12 cellular contexts compared by ENCODE assay signal in genomic region chr6:160950507-160950906, GRCh38. TPM values are rescaled to one million over a fixed set of nuclear protein-coding genes. Genes with fewer than 3 reads are reported as not detected.
DNase-seq lines count a peak whose midpoint lies in the region; ATAC-seq, FAIRE-seq and TF ChIP-seq lines count a peak whose summit lies in the region.
"Had no signal": no experiment of that assay in that cellular context is flagged by ENCODE, and none has a peak within 500 bp of the region (broad histone marks: within the 10 kb centered on the region; RNA-seq: fewer than 3 reads in every experiment).

No MANE protein-coding gene starts in this region.

- TF ChIP-seq CTCF in breast epithelium (IDR thresholded peaks at IDR 0.05) (no peak), keratinocyte (optimal IDR thresholded peaks at IDR 0.05 in 1 of 3, IDR thresholded peaks at IDR 0.05 in 1 of 3, conservative IDR thresholded peaks at IDR 0.05 in 1 of 3; ENCODE audit: extremely low read depth in 1 of 3, insufficient read depth in 2 of 3, low read length in 3 of 3) (no peak), tibial artery (IDR thresholded peaks at IDR 0.05) (no peak)

- H3K36me3 ChIP-seq in breast epithelium (no peaks in the 10 kb centered on the region), keratinocyte (ENCODE audit: control insufficient read depth in 2 of 2, extremely low read depth in 1 of 2, insufficient read depth in 2 of 2, low read length in 2 of 2) (no peaks in the 10 kb centered on the region), tibial artery (no peaks in the 10 kb centered on the region)

- H3K4me3 ChIP-seq in breast epithelium (no peak overlapping the region), keratinocyte (ENCODE audit: control insufficient read depth in 2 of 3, extremely low read depth in 1 of 3, insufficient read depth in 2 of 3, low read depth in 1 of 3, low read length in 3 of 3) (no peak overlapping the region), tibial artery (peak overlapping the region in 1 of 2 donors; percentile 7)

- ATAC-seq in GM19035 (IDR thresholded peaks at IDR 0.05; ENCODE audit: unreplicated experiment) = no peak

- no peaks in the 10 kb centered on the region for H3K9me1 ChIP-seq in keratinocyte (ENCODE audit: control insufficient read depth, extremely low read depth, insufficient read depth, low read length)

- peak; percentile 85 for FAIRE-seq in keratinocyte (lab: Jason Lieb, UNC)
- FAIRE-seq: small intestine had no signal

- TF ChIP-seq POLR2A in breast epithelium (IDR thresholded peaks at IDR 0.05) = no peak

- intact Hi-C loops in breast epithelium (cut with DNase I; ENCODE audit: low total_unique reads) (no loop called here), tibial artery (cut with DNase I; ENCODE audit: low total_unique reads) (no loop called here)

- in situ Hi-C loops in G401 (cut with HindIII; ENCODE audit: low sequenced_read_pairs) = no loop called here

- peak overlapping the region; percentile 54 for H3K4me2 ChIP-seq in keratinocyte (ENCODE audit: control insufficient read depth, extremely low read depth, insufficient read depth, low read depth, low read length)
- H3K4me2 ChIP-seq: KMS-11 had no signal

- no peaks in the 10 kb centered on the region for H3K9me3 ChIP-seq in breast epithelium
- H3K9me3 ChIP-seq in keratinocyte (ENCODE audit: control insufficient read depth, low read depth, low read length) = no peaks in the 10 kb centered on the region
- H3K9me3 ChIP-seq in tibial artery = no peaks in the 10 kb centered on the region

- H3K9ac ChIP-seq in keratinocyte (ENCODE audit: control insufficient read depth, extremely low read depth, insufficient read depth, low read length) = peak overlapping the region; percentile 63
- H3K9ac ChIP-seq: KMS-11 had no signal

- H3K27me3 ChIP-seq in breast epithelium (no peaks in the 10 kb centered on the region), keratinocyte (ENCODE audit: control insufficient read depth, extremely low read depth, insufficient read depth, low read length) (no peaks in the 10 kb centered on the region), tibial artery (no peaks in the 10 kb centered on the region)

- H3K79me2 ChIP-seq in keratinocyte (ENCODE audit: control insufficient read depth, insufficient read depth, low read length) = no peaks in the 10 kb centered on the region

- no peak overlapping the region for H2AFZ ChIP-seq in keratinocyte (ENCODE audit: control insufficient read depth, low read length)

- dilution Hi-C loops in keratinocyte (cut with MboI; ENCODE audit: extremely low pct_ligation_motif_present, low sequenced_read_pairs) = no loop called here

- H4K20me1 ChIP-seq in keratinocyte (ENCODE audit: control insufficient read depth, extremely low read depth, insufficient read depth, low read length) = no peaks in the 10 kb centered on the region

- H3K4me1 ChIP-seq in breast epithelium = no peaks in the 10 kb centered on the region
- peaks cover 22% of the 10 kb centered on the region for H3K4me1 ChIP-seq in keratinocyte (ENCODE audit: control insufficient read depth, extremely low read depth, insufficient read depth, low read length)
- H3K4me1 ChIP-seq in tibial artery = peaks cover 0 to 21% (median 11%) of the 10 kb centered on the region in 4 donors

- H3K27ac ChIP-seq in breast epithelium (peak overlapping the region; percentile 45 to 55), keratinocyte (ENCODE audit: control insufficient read depth, insufficient read depth, low read length) (peak overlapping the region; percentile 86), tibial artery (peak overlapping the region; percentile 46 to 67)
- H3K27ac ChIP-seq: KMS-11 had no signal

- DNase-seq in LHCN-M2 (ENCODE audit: low read depth) (peak; percentile 83), breast epithelium (ENCODE audit: low spot score in 2 of 2) (no peak), keratinocyte (ENCODE audit: low read depth, low spot score) (peak; percentile 30), tibial artery (no peak), G401 (ENCODE audit: low spot score) (no peak), activated gamma-delta T cell (lab: John Stamatoyannopoulos, UW) (no peak)
- DNase-seq: activated CD4-positive, alpha-beta memory T cell treated with anti-CD3 and anti-CD28 coated beads for 36 hours; activated naive CD8-positive, alpha-beta T cell treated with anti-CD3 and anti-CD28 coated beads, Interleukin-2, amount 10 ng/mL, durations not matched to agents 7 days and 5 days; foreskin melanocyte; small intestine had no signal

RNA-seq across cellular contexts. Expression of gene MAP3K4, which starts 41.1 kb away (rescaled TPM):
- 17.6 and 18.1 TPM in 2 replicates for total RNA-seq in LHCN-M2 (2014; rRNA removed)
- polyA plus RNA-seq in LHCN-M2 (2012) = 8.0 TPM
- 10 to 100 TPM; 24.6 to 49.2 (median 45.2) TPM for total RNA-seq in breast epithelium
- polyA plus RNA-seq in keratinocyte = 9.0 to 12.8 TPM (median 11.8 TPM) in 3 replicates
- polyA plus RNA-seq in keratinocyte (2011; ENCODE audit: low read depth) = 16.1 TPM
- polyA plus RNA-seq in keratinocyte (2011; cell fraction: cytosol; rRNA removed) = 6.2 and 8.5 TPM in 2 replicates
- 22.1 and 25.2 TPM in 2 replicates for polyA plus RNA-seq in keratinocyte (2011; cell fraction: nucleus; rRNA removed)
- 12.7 and 14.7 TPM in 2 replicates for polyA plus RNA-seq in keratinocyte (2012; ENCODE audit: low replicate concordance)
- polyA minus RNA-seq in keratinocyte = 8.5 to 23.7 TPM (median 14.8 TPM) in 3 replicates
- polyA minus RNA-seq in keratinocyte (2011; cell fraction: cytosol; rRNA and poly(A)+ RNA removed) = 13.8 TPM
- polyA minus RNA-seq in keratinocyte (2011; cell fraction: nucleus; rRNA and poly(A)+ RNA removed) = 18.1 and 35.6 TPM in 2 replicates
- 20.4 and 29.1 TPM in 2 replicates for total RNA-seq in G401 (2014; rRNA removed; shearing (Covaris generic))

Comparison
In these comparisons a context has a peak if more than half of its experiments do, and no peak if none do; other contexts are left out.
1. DNase-seq: peak in LHCN-M2 (single experiment) and keratinocyte (single experiment); none in breast epithelium (0 of 2), tibial artery (0 of 2), G401 (single experiment) and activated gamma-delta T cell (single experiment).
2. Peak in every context shown above with its lines, with median percentiles within 50 percentile points of each other: H3K27ac ChIP-seq.